Comparison of ENCODE assay signal across 8 cellular contexts in genomic region chr17:42179911-42180410, GRCh38. TPM values are rescaled to one million over a fixed set of nuclear protein-coding genes. Genes with fewer than 3 reads are reported as not detected.
DNase-seq lines count a peak whose midpoint lies in the region; ATAC-seq and TF ChIP-seq lines count a peak whose summit lies in the region.

No MANE protein-coding gene starts in this region.

- no peak for ATAC-seq in GM19452 (IDR thresholded peaks at IDR 0.05; ENCODE audit: unreplicated experiment)

- no peak overlapping the region for H3K4me3 Mint-ChIP-seq in endothelial cell (ENCODE audit: unreplicated experiment)

- no peak for TF ChIP-seq CTCF in endothelial cell (IDR thresholded peaks at IDR 0.05; ENCODE audit: unreplicated experiment)
- no peak for TF ChIP-seq CTCF in GM13977 (IDR thresholded peaks at IDR 0.05; ENCODE audit: extremely low read depth, insufficient read depth, missing control alignments)

- no peaks in the 10 kb centered on the region for H3K9me3 Mint-ChIP-seq in endothelial cell (ENCODE audit: unreplicated experiment)

- intact Hi-C loops in posterior vena cava (cut with DNase I) = no loop called here

- peaks cover 23% of the 10 kb centered on the region for H3K4me1 Mint-ChIP-seq in endothelial cell (ENCODE audit: unreplicated experiment)

- H3K27me3 Mint-ChIP-seq in endothelial cell (ENCODE audit: unreplicated experiment) = peaks cover 22% of the 10 kb centered on the region

- in situ Hi-C loops in GM13977 (cut with MboI; ENCODE audit: low pct_unique_long_range_greater_than_20kb, low sequenced_read_pairs, unreplicated experiment) = no loop called here

- no peak overlapping the region for H3K27ac Mint-ChIP-seq in endothelial cell (ENCODE audit: unreplicated experiment)

- DNase-seq in stimulated activated CD4-positive, alpha-beta T cell treated with anti-CD3 and anti-CD28 coated beads, Interleukin-15, amount 100 ng/mL, for 24 hours = peak; percentile 43
- DNase-seq in stimulated activated CD4-positive, alpha-beta T cell treated with anti-CD3 and anti-CD28 coated beads, Interleukin-12 subunit alpha, Interleukin-12 subunit beta, amount 100 ng/mL, for 4 hours = no peak
- peak; percentile 47 for DNase-seq in RPMI8226
- DNase-seq in endothelial cell (ENCODE audit: low spot score) = peak; percentile 71
- peak; percentile 85 for DNase-seq in posterior vena cava (ENCODE audit: low spot score)
- no peak for DNase-seq in Ammon's horn (ENCODE audit: low spot score)
- DNase-seq in GM13977 (ENCODE audit: low spot score) = no peak

- peaks cover 2% of the 10 kb centered on the region for H3K36me3 Mint-ChIP-seq in endothelial cell (ENCODE audit: low read depth, unreplicated experiment)

RNA-seq across cellular contexts. Expression of gene KCNH4, which starts 1.0 kb away (rescaled TPM):
- total RNA-seq in endothelial cell (ENCODE audit: unreplicated experiment) (0.08 TPM), posterior vena cava (under 1 TPM; 0.23 to 0.33 TPM)

RNA-seq across cellular contexts. Expression of gene HCRT, which starts 5.3 kb away (rescaled TPM):
- not detected for total RNA-seq in endothelial cell (ENCODE audit: unreplicated experiment)
- not detected for total RNA-seq in posterior vena cava

RNA-seq across cellular contexts. Expression of gene GHDC, which starts 14.3 kb away (rescaled TPM):
- total RNA-seq in endothelial cell (ENCODE audit: unreplicated experiment) = 7.2 TPM
- total RNA-seq in posterior vena cava = 10 to 100 TPM; 14.5 to 16.6 TPM

RNA-seq across cellular contexts. Expression of gene RAB5C, which starts 25.2 kb away (rescaled TPM):
- total RNA-seq in endothelial cell (ENCODE audit: unreplicated experiment) (144 TPM), posterior vena cava (100 to 1,000 TPM; 116 to 122 TPM)

RNA-seq across cellular contexts. Expression of gene HSPB9, which starts 57.4 kb away (rescaled TPM):
- total RNA-seq in endothelial cell (ENCODE audit: unreplicated experiment) = not detected
- total RNA-seq in posterior vena cava = not detected

Comparison
In these comparisons a context has a peak if more than half of its experiments do, and no peak if none do; other contexts are left out.
1. DNase-seq: peak in stimulated activated CD4-positive, alpha-beta T cell treated with anti-CD3 and anti-CD28 coated beads, Interleukin-15, amount 100 ng/mL, for 24 hours (single experiment), RPMI8226 (single experiment), endothelial cell (single experiment) and posterior vena cava (single experiment); none in stimulated activated CD4-positive, alpha-beta T cell treated with anti-CD3 and anti-CD28 coated beads, Interleukin-12 subunit alpha, Interleukin-12 subunit beta, amount 100 ng/mL, for 4 hours (single experiment), Ammon's horn (single experiment) and GM13977 (single experiment).